14 cellular contexts compared by ENCODE assay signal in genomic region chr18:26865557-26865956, GRCh38.
DNase-seq lines count a peak whose midpoint lies in the region; ATAC-seq lines count a peak whose summit lies in the region.
"Had no signal": no experiment of that assay in that cellular context is flagged by ENCODE, and none has a peak within 500 bp of the region (broad histone marks: within the 10 kb centered on the region; RNA-seq: fewer than 3 reads in every experiment).

A gene with protein sequence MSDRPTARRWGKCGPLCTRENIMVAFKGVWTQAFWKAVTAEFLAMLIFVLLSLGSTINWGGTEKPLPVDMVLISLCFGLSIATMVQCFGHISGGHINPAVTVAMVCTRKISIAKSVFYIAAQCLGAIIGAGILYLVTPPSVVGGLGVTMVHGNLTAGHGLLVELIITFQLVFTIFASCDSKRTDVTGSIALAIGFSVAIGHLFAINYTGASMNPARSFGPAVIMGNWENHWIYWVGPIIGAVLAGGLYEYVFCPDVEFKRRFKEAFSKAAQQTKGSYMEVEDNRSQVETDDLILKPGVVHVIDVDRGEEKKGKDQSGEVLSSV (minus strand): TSS chr18:26865707. CDS start chr18:26865689, 18 bp downstream.

- ATAC-seq in HG02973 (IDR thresholded peaks at IDR 0.05; ENCODE audit: unreplicated experiment): no peak
- ATAC-seq: left colon had no signal

- H3K27ac ChIP-seq in angular gyrus (ENCODE audit: low read depth, low read length): peak within 1 kb of the TSS; percentile 85

- DNase-seq in Ammon's horn (ENCODE audit: low spot score) (peak; percentile 49), NCI-H1105 (lab: John Stamatoyannopoulos, UW) (peak; percentile 5), left kidney (ENCODE audit: low read depth, low spot score) (peak; percentile 63), NCI-H2081 treated with DMSO at 0.1 percent for 48 hours (lab: John Stamatoyannopoulos, UW) (no peak), D341Med (ENCODE audit: low spot score) (no peak), NAMALWA (ENCODE audit: low spot score) (no peak)
- DNase-seq: activated CD8-positive, alpha-beta memory T cell treated with anti-CD3 and anti-CD28 coated beads, Interleukin-2, amount 50 U/mL, for 48 hours; DMS79 treated with DMSO at 0.1 percent for 48 hours; foreskin fibroblast; KG1; left colon; NCI-H446 treated with DMSO at 0.1 percent for 48 hours had no signal

Comparison
In these comparisons a context has a peak if more than half of its experiments do, and no peak if none do; other contexts are left out.
1. DNase-seq: peak in Ammon's horn (single experiment), NCI-H1105 (single experiment) and left kidney (single experiment); none in NCI-H2081 treated with DMSO at 0.1 percent for 48 hours (single experiment), D341Med (single experiment) and NAMALWA (single experiment).